Comparison of ENCODE assay signal across 8 cellular contexts in genomic region chr2:172098650-172099471, GRCh38.
DNase-seq lines count a peak whose midpoint lies in the region; ATAC-seq and TF ChIP-seq lines count a peak whose summit lies in the region.

No MANE protein-coding gene starts in this region.

- H3F3A ChIP-seq in DOHH2 (ENCODE audit: control insufficient read depth, insufficient read depth) = peaks cover 5% of the 10 kb centered on the region; the same call in 1 of the 2 replicates

- H2AFZ ChIP-seq in KMS-11 (ENCODE audit: low read depth) = no peak overlapping the region

- H3K9ac ChIP-seq in KMS-11 (no peak overlapping the region), adipocyte (ENCODE audit: low read length) (peak overlapping the region; percentile 47)

- H3K4me3 ChIP-seq in DOHH2 (ENCODE audit: low read length) (peak overlapping the region; percentile 44), KMS-11 (IDR thresholded peaks at IDR 0.05; ENCODE audit: insufficient read depth, low read depth, low read length) (no peak overlapping the region), adipocyte (ENCODE audit: low read length) (peak overlapping the region; percentile 73), iPS-18c (ENCODE audit: insufficient read depth, low read depth, low read length) (peak overlapping the region; percentile 29)

- H3K27me3 Mint-ChIP-seq in stimulated activated naive CD8-positive, alpha-beta T cell treated with anti-CD3 and anti-CD28 coated beads, Interleukin-15, Interleukin-2, amounts not matched to agents 100 ng/mL and 50 ng/mL, for 24 hours = peaks cover 63% of the 10 kb centered on the region

- peaks cover 16% of the 10 kb centered on the region; the same call in 1 of the 2 replicates for H4K20me1 ChIP-seq in DOHH2 (ENCODE audit: control insufficient read depth, insufficient read depth, low read depth, low read length)
- H4K20me1 ChIP-seq in KMS-11 (ENCODE audit: insufficient read depth) = no peaks in the 10 kb centered on the region

- H3K9me3 ChIP-seq in DOHH2 (ENCODE audit: control insufficient read depth, insufficient read depth, low read length) (no peaks in the 10 kb centered on the region), adipocyte (ENCODE audit: control insufficient read depth, low read length) (no peaks in the 10 kb centered on the region), iPS-18c (ENCODE audit: control insufficient read depth, insufficient read depth, low read length) (peaks cover 2% of the 10 kb centered on the region)

- no peaks in the 10 kb centered on the region for H3K9me3 Mint-ChIP-seq in stimulated activated naive CD8-positive, alpha-beta T cell treated with anti-CD3 and anti-CD28 coated beads, Interleukin-15, Interleukin-2, amounts not matched to agents 100 ng/mL and 50 ng/mL, for 24 hours

- peak overlapping the region; percentile 64 for H3K4me3 Mint-ChIP-seq in stimulated activated naive CD8-positive, alpha-beta T cell treated with anti-CD3 and anti-CD28 coated beads, Interleukin-15, Interleukin-2, amounts not matched to agents 100 ng/mL and 50 ng/mL, for 24 hours

- peaks cover 84% of the 10 kb centered on the region for H3K27me3 ChIP-seq in DOHH2 (ENCODE audit: control insufficient read depth, low read length)
- peaks cover 92% of the 10 kb centered on the region for H3K27me3 ChIP-seq in KMS-11 (ENCODE audit: insufficient read depth, low read depth)
- peaks cover under 1% of the 10 kb centered on the region for H3K27me3 ChIP-seq in adipocyte (replicated peaks; ENCODE audit: control insufficient read depth, insufficient read depth, low read length)

- H3K9me2 ChIP-seq in DOHH2 (replicated peaks; ENCODE audit: control insufficient read depth, low read length) = no peaks in the 10 kb centered on the region

- TF ChIP-seq CTCF in DOHH2 (IDR thresholded peaks at IDR 0.05; ENCODE audit: low read depth, low read length, poor library complexity, severe bottlenecking) (no peak), KMS-11 (conservative IDR thresholded peaks at IDR 0.05; ENCODE audit: low read depth, low read length) (no peak)

- peak overlapping the region; percentile 59 for H3K27ac Mint-ChIP-seq in stimulated activated naive CD8-positive, alpha-beta T cell treated with anti-CD3 and anti-CD28 coated beads, Interleukin-15, Interleukin-2, amounts not matched to agents 100 ng/mL and 50 ng/mL, for 24 hours

- H3K36me3 ChIP-seq in DOHH2 (ENCODE audit: control insufficient read depth, low read length) = no peaks in the 10 kb centered on the region
- H3K36me3 ChIP-seq in KMS-11 (ENCODE audit: insufficient read depth) = no peaks in the 10 kb centered on the region
- no peaks in the 10 kb centered on the region for H3K36me3 ChIP-seq in adipocyte (ENCODE audit: control insufficient read depth, insufficient read depth, low read length, severe bottlenecking)

- peaks cover 77% of the 10 kb centered on the region for H3K4me1 Mint-ChIP-seq in stimulated activated naive CD8-positive, alpha-beta T cell treated with anti-CD3 and anti-CD28 coated beads, Interleukin-15, Interleukin-2, amounts not matched to agents 100 ng/mL and 50 ng/mL, for 24 hours (ENCODE audit: low read depth)

- H3K4me2 ChIP-seq in DOHH2 (ENCODE audit: low read length) = peak overlapping the region; percentile 79
- peak overlapping the region; percentile 47; the same call in 1 of the 2 replicates for H3K4me2 ChIP-seq in KMS-11

- H3K4me1 ChIP-seq in DOHH2 (ENCODE audit: control insufficient read depth, low read length) = peaks cover 79% of the 10 kb centered on the region
- peaks cover 47% of the 10 kb centered on the region for H3K4me1 ChIP-seq in KMS-11 (ENCODE audit: low read depth, poor library complexity, severe bottlenecking)
- H3K4me1 ChIP-seq in adipocyte (ENCODE audit: control insufficient read depth, insufficient read depth, low read length) = peaks cover 62% of the 10 kb centered on the region

- H3K27ac ChIP-seq in DOHH2 (ENCODE audit: low read depth, low read length) (no peak overlapping the region), KMS-11 (no peak overlapping the region)

- no peak for ATAC-seq in GM19463 (IDR thresholded peaks at IDR 0.05; ENCODE audit: unreplicated experiment)
- no peak for ATAC-seq in HG03354 (IDR thresholded peaks at IDR 0.05; ENCODE audit: poor library complexity, severe bottlenecking, unreplicated experiment)
- no peak for ATAC-seq in GM21367 (IDR thresholded peaks at IDR 0.05; ENCODE audit: unreplicated experiment)

- H3K36me3 Mint-ChIP-seq in stimulated activated naive CD8-positive, alpha-beta T cell treated with anti-CD3 and anti-CD28 coated beads, Interleukin-15, Interleukin-2, amounts not matched to agents 100 ng/mL and 50 ng/mL, for 24 hours (ENCODE audit: low read depth) = peaks cover 5% of the 10 kb centered on the region

- H3K79me2 ChIP-seq in DOHH2 (ENCODE audit: control insufficient read depth, low read length) (no peaks in the 10 kb centered on the region), KMS-11 (ENCODE audit: insufficient read depth, low read depth) (no peaks in the 10 kb centered on the region)

- peak; percentile 93 for DNase-seq in adipocyte (ENCODE audit: low read depth)
